In the genomic region with DNA sequence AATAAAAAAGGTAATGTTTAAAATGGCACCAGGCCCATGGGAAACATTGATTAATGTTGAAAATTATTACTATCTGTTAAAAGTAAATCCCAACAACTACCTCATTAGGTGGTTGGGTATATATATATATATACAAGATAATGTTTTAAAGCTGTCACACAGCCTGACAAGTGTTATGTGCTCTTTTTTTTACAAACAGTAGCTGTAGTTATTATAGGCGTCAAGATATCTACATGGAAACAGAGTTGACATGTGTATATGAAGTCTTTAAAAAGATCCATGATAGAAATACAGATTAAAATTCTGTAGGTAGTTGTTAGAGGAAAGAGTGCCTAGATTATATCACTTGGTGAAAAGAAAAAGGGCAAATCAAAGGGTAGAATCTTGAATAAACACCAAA, we compare ENCODE assay signal across 27 cellular contexts.
"Had no signal": no experiment of that assay in that cellular context is flagged by ENCODE, and none has a peak within 500 bp of the region (broad histone marks: within the 10 kb centered on the region; RNA-seq: fewer than 3 reads in every experiment).

No MANE protein-coding gene starts in this region.

- H3K4me1 ChIP-seq: colonic mucosa, foreskin keratinocyte, gastrocnemius medialis, heart right ventricle had no signal

- H3K9me3 ChIP-seq: colonic mucosa, esophagus muscularis mucosa, esophagus squamous epithelium, gastrocnemius medialis, gastroesophageal sphincter, heart left ventricle had no signal

- H3K36me3 ChIP-seq: colonic mucosa, esophagus muscularis mucosa, esophagus squamous epithelium, gastrocnemius medialis, gastroesophageal sphincter, heart left ventricle, heart right ventricle had no signal

- DNase-seq: colonic mucosa; cortex of kidney; dermis blood vessel endothelial cell; dorsolateral prefrontal cortex; effector CD4-positive, alpha-beta T cell; effector CD8-positive, alpha-beta T cell; effector memory CD4-positive, alpha-beta T cell; effector memory CD8-positive, alpha-beta T cell; endodermal cell; erythroblast; esophagus squamous epithelium; foreskin fibroblast; foreskin keratinocyte; foreskin melanocyte; gastrocnemius medialis; glutamatergic neuron; head of caudate nucleus; heart left ventricle; heart right ventricle had no signal

- FAIRE-seq: colon, endothelial cell of umbilical vein, frontal cortex had no signal

- H3K4me3 ChIP-seq: colonic mucosa, coronary artery, dorsolateral prefrontal cortex, esophagus muscularis mucosa, esophagus squamous epithelium, gastrocnemius medialis, gastroesophageal sphincter, heart left ventricle, heart right ventricle had no signal

- H3K27me3 ChIP-seq: colonic mucosa, esophagus muscularis mucosa, esophagus squamous epithelium, foreskin keratinocyte, gastrocnemius medialis, gastroesophageal sphincter, heart left ventricle, heart right ventricle had no signal

- H3K27ac ChIP-seq: colonic mucosa, coronary artery, dorsolateral prefrontal cortex, epithelial cell of prostate, foreskin keratinocyte, gastrocnemius medialis, heart right ventricle had no signal

- ATAC-seq: effector memory CD8-positive, alpha-beta T cell; esophagus mucosa; foreskin keratinocyte; gastrocnemius medialis; gastroesophageal sphincter; heart left ventricle; heart right ventricle had no signal
